9 cellular contexts compared by ENCODE assay signal in genomic region chr10:17453377-17454091, GRCh38. TPM values are rescaled to one million over a fixed set of nuclear protein-coding genes. Genes with fewer than 3 reads are reported as not detected.
DNase-seq lines count a peak whose midpoint lies in the region; ATAC-seq and TF ChIP-seq lines count a peak whose summit lies in the region.
"Had no signal": no experiment of that assay in that cellular context is flagged by ENCODE, and none has a peak within 500 bp of the region (broad histone marks: within the 10 kb centered on the region; RNA-seq: fewer than 3 reads in every experiment).

No MANE protein-coding gene starts in this region.

- H3K9me3 ChIP-seq in CD8-positive, alpha-beta memory T cell (ENCODE audit: low read length) = no peaks in the 10 kb centered on the region
- no peaks in the 10 kb centered on the region for H3K9me3 ChIP-seq in HEK293 (ENCODE audit: control insufficient read depth, insufficient read depth, low read depth, low read length)
- H3K9me3 ChIP-seq in body of pancreas = no peaks in the 10 kb centered on the region

- no peak for TF ChIP-seq POLR2A in body of pancreas (IDR thresholded peaks at IDR 0.05)

- H3K27ac Mint-ChIP-seq in CD8-positive, alpha-beta memory T cell = peak overlapping the region in 7 of 8 donors; percentile 1 to 92 (median 78)
- H3K27ac Mint-ChIP-seq in T-cell = no peak overlapping the region
- H3K27ac Mint-ChIP-seq in immature natural killer cell = peak overlapping the region; percentile 76 to 96 (median 88)

- H3K36me3 Mint-ChIP-seq in CD8-positive, alpha-beta memory T cell = peaks cover 6 to 10% (median 10%) of the 10 kb centered on the region in 3 donors
- peaks cover 5% of the 10 kb centered on the region for H3K36me3 Mint-ChIP-seq in T-cell
- H3K36me3 Mint-ChIP-seq in immature natural killer cell = peaks cover 19 to 22% (median 20%) of the 10 kb centered on the region in 3 donors

- H3K4me1 Mint-ChIP-seq in CD8-positive, alpha-beta memory T cell = peaks cover 20 to 26% (median 26%) of the 10 kb centered on the region in 3 donors
- H3K4me1 Mint-ChIP-seq in T-cell (peaks cover 9 to 26% (median 18%) of the 10 kb centered on the region in 3 donors), immature natural killer cell (peaks cover 39 to 58% of the 10 kb centered on the region in 2 donors)

- H3K36me3 ChIP-seq in CD8-positive, alpha-beta memory T cell (ENCODE audit: insufficient read depth, low read length) = no peaks in the 10 kb centered on the region
- no peaks in the 10 kb centered on the region for H3K36me3 ChIP-seq in HEK293 (ENCODE audit: control insufficient read depth in 2 of 2, insufficient read depth in 1 of 2, low read length in 2 of 2)
- no peaks in the 10 kb centered on the region for H3K36me3 ChIP-seq in body of pancreas (replicated peaks in 1 of 2; ENCODE audit: insufficient read depth in 1 of 2, low read depth in 2 of 2)
- H3K36me3 ChIP-seq: neutrophil had no signal

- peaks cover 7% of the 10 kb centered on the region for H3K4me1 ChIP-seq in CD8-positive, alpha-beta memory T cell (ENCODE audit: insufficient read depth, low read length)
- H3K4me1 ChIP-seq in HEK293 (ENCODE audit: control insufficient read depth, insufficient read depth, low read length) (no peaks in the 10 kb centered on the region), body of pancreas (peaks cover 14% of the 10 kb centered on the region)

- peak; percentile 60 to 66 (median 64) for ATAC-seq in T-cell (replicated peaks in 1 of 4)
- ATAC-seq in body of pancreas = peak; percentile 80
- ATAC-seq in GM19455 (IDR thresholded peaks at IDR 0.05; ENCODE audit: unreplicated experiment) = no peak

- H3K4me3 ChIP-seq in CD8-positive, alpha-beta memory T cell (ENCODE audit: low read length) = peak overlapping the region; percentile 52
- H3K4me3 ChIP-seq in HEK293 (ENCODE audit: low read depth, low read length) (peak overlapping the region; percentile 52), body of pancreas (no peak overlapping the region)

- no peaks in the 10 kb centered on the region for H3K27me3 ChIP-seq in CD8-positive, alpha-beta memory T cell (ENCODE audit: insufficient read depth, low read length, poor library complexity, severe bottlenecking)
- peaks cover 0 to 7% of the 10 kb centered on the region in 2 donors for H3K27me3 ChIP-seq in body of pancreas

- TF ChIP-seq CTCF in HEK293 (tag by site-specific recombination; IDR thresholded peaks at IDR 0.05) (no peak), body of pancreas (IDR thresholded peaks at IDR 0.05) (no peak)

- H3K27ac ChIP-seq in CD8-positive, alpha-beta memory T cell (ENCODE audit: low read depth, low read length) = peak overlapping the region; percentile 78
- H3K27ac ChIP-seq in HEK293 (ENCODE audit: extremely low read depth, low read depth, low read length) = peak overlapping the region; percentile 39; the same call in 1 of the 2 replicates
- H3K27ac ChIP-seq in body of pancreas = no peak overlapping the region
- H3K27ac ChIP-seq: neutrophil had no signal

- WGBS in body of pancreas, 2 donors = 1 to 3% methylated on average over 12 to 65 of the region's 66 CpGs

- H3K9me3 Mint-ChIP-seq in CD8-positive, alpha-beta memory T cell = peaks cover 0 to 9% (median 4%) of the 10 kb centered on the region in 5 donors
- H3K9me3 Mint-ChIP-seq in T-cell (peaks cover 4 to 7% (median 5%) of the 10 kb centered on the region in 3 donors), immature natural killer cell (peaks cover 0 to 4% (median 2%) of the 10 kb centered on the region in 6 donors)

- H3K4me3 Mint-ChIP-seq in CD8-positive, alpha-beta memory T cell = peak overlapping the region; percentile 85 to 94 (median 88)
- peak overlapping the region; percentile 85 to 90 (median 88) for H3K4me3 Mint-ChIP-seq in T-cell
- peak overlapping the region; percentile 91 to 97 (median 95) for H3K4me3 Mint-ChIP-seq in immature natural killer cell

- CTCF ChIA-PET in CD8-positive, alpha-beta memory T cell (lab: Charles Lee) = interaction anchor here (1.3 to 1.7 kb wide), 3 partner anchors 11 to 46 kb away, joined by 3 read pairs; no protein-coding TSS in a partner anchor
- CTCF ChIA-PET in HEK293 (lab: Yijun Ruan, JAX) (interaction anchor here (0.6 to 0.7 kb wide), 2 partner anchors 8 to 166 kb away, joined by 3 read pairs; no protein-coding TSS in a partner anchor), T-cell (lab: Charles Lee) (no interaction called here)

- intact Hi-C loops in body of pancreas (cut with DNase I) = no loop called here

- DNase-seq in CD8-positive, alpha-beta memory T cell = peak; percentile 7 to 55 (median 28)
- DNase-seq in T-cell (peak in 25 of 34 experiments; percentile 6 to 45 (median 19)), body of pancreas (peak; percentile 30 to 61 (median 36)), immature natural killer cell (peak; percentile 46 to 57 (median 56)), T1000 (lab: John Stamatoyannopoulos, UW) (no peak)
- DNase-seq in stimulated activated CD4-positive, alpha-beta T cell treated with anti-CD3 and anti-CD28 coated beads, Interleukin-4, amount 100 ng/mL, for 1 hour = peak; percentile 42

- H3K27me3 Mint-ChIP-seq in CD8-positive, alpha-beta memory T cell = peaks cover 12 to 37% of the 10 kb centered on the region in 2 donors
- H3K27me3 Mint-ChIP-seq in T-cell = peaks cover 3 to 5% of the 10 kb centered on the region in 2 donors
- peaks cover 8 to 14% (median 12%) of the 10 kb centered on the region in 3 donors for H3K27me3 Mint-ChIP-seq in immature natural killer cell (ENCODE audit: low read depth in 3 of 3)

- POLR2A ChIA-PET in CD8-positive, alpha-beta memory T cell (lab: Charles Lee) = interaction anchor here (0.6 kb wide), 1 partner anchor 55 kb away, joined by 3 read pairs; no protein-coding TSS in a partner anchor
- POLR2A ChIA-PET in HEK293 (lab: Yijun Ruan, JAX) = no interaction called here
- POLR2A ChIA-PET in T-cell (lab: Charles Lee) = interaction anchor here (0.6 kb wide), 2 partner anchors 128 to 1023 kb away, joined by 3 to 4 read pairs; no protein-coding TSS in a partner anchor

TF ChIP-seq in HEK293, 187 proteins besides CTCF, POLR2A, EP300 and RAD21 (continues in another document):
- no peak for TF ChIP-seq ZNF548 (tag by site-specific recombination; IDR thresholded peaks at IDR 0.05)
- no peak for TF ChIP-seq PRDM4 (tag by site-specific recombination; IDR thresholded peaks at IDR 0.05)
- no peak for TF ChIP-seq ZNF223 (tag by site-specific recombination; IDR thresholded peaks at IDR 0.05)
- TF ChIP-seq SP7 (tag by site-specific recombination; IDR thresholded peaks at IDR 0.05) = peak; percentile 51; the same call in 1 of the 2 replicates
- TF ChIP-seq, protein P1, sequence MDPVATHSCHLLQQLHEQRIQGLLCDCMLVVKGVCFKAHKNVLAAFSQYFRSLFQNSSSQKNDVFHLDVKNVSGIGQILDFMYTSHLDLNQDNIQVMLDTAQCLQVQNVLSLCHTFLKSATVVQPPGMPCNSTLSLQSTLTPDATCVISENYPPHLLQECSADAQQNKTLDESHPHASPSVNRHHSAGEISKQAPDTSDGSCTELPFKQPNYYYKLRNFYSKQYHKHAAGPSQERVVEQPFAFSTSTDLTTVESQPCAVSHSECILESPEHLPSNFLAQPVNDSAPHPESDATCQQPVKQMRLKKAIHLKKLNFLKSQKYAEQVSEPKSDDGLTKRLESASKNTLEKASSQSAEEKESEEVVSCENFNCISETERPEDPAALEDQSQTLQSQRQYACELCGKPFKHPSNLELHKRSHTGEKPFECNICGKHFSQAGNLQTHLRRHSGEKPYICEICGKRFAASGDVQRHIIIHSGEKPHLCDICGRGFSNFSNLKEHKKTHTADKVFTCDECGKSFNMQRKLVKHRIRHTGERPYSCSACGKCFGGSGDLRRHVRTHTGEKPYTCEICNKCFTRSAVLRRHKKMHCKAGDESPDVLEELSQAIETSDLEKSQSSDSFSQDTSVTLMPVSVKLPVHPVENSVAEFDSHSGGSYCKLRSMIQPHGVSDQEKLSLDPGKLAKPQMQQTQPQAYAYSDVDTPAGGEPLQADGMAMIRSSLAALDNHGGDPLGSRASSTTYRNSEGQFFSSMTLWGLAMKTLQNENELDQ (tag by site-specific recombination; IDR thresholded peaks at IDR 0.05; ENCODE audit: low read depth) = no peak
- TF ChIP-seq ZBTB44 (tag by site-specific recombination; IDR thresholded peaks at IDR 0.05) = no peak
- TF ChIP-seq ZBTB8A (tag by site-specific recombination; IDR thresholded peaks at IDR 0.05) = peak; percentile 93
- no peak for TF ChIP-seq ZNF843 (tag by site-specific recombination; IDR thresholded peaks at IDR 0.05)

RNA-seq across cellular contexts. Expression of gene ST8SIA6, which starts 0.9 kb away (rescaled TPM):
- not detected for total RNA-seq in CD8-positive, alpha-beta memory T cell
- polyA plus RNA-seq in CD8-positive, alpha-beta memory T cell = 1.9 TPM
- total RNA-seq in T-cell (1 to 10 TPM in 4 of 5 donors, under 1 TPM in 1; 0.95 to 4.0 (median 1.7) TPM), body of pancreas (not detected)
- polyA plus RNA-seq in immature natural killer cell = 10 to 100 TPM in 2 of 3 donors, 1 to 10 TPM in 1; 2.1 to 19.0 (median 16.4) TPM

Comparison
In these comparisons a context has a peak if more than half of its experiments do, and no peak if none do; other contexts are left out.
1. H3K27ac ChIP-seq: peak in CD8-positive, alpha-beta memory T cell (single experiment) and HEK293 (single experiment); none in body of pancreas (0 of 4).
2. H3K4me3 ChIP-seq: peak in CD8-positive, alpha-beta memory T cell (single experiment) and HEK293 (single experiment); none in body of pancreas (0 of 2).
3. H3K27ac Mint-ChIP-seq: peak in CD8-positive, alpha-beta memory T cell (7 of 8) and immature natural killer cell (6 of 6); none in T-cell (0 of 2).
4. CTCF ChIA-PET loops: an anchor here in CD8-positive, alpha-beta memory T cell (1.3 to 1.7 kb wide) and HEK293 (0.6 to 0.7 kb wide); none called in T-cell.
5. Peak in every context shown above with its lines, with median percentiles within 50 percentile points of each other: H3K4me3 Mint-ChIP-seq.